ENCODE assay signal across 1 cellular context in genomic region chr22:25497269-25497668, GRCh38.
TF ChIP-seq lines count a peak whose summit lies in the region.

No MANE protein-coding gene starts in this region.

TF ChIP-seq in endothelial cell of umbilical vein, 7 proteins besides CTCF, POLR2A, EP300 and RAD21:
- TF ChIP-seq, protein P1, sequence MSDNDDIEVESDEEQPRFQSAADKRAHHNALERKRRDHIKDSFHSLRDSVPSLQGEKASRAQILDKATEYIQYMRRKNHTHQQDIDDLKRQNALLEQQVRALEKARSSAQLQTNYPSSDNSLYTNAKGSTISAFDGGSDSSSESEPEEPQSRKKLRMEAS (IDR thresholded peaks at IDR 0.05; ENCODE audit: insufficient read depth, insufficient read length): no peak
- TF ChIP-seq POLR2AphosphoS5 (IDR thresholded peaks at IDR 0.05; ENCODE audit: insufficient read depth, low read depth, low read length) (no peak), EZH2 (IDR thresholded peaks at IDR 0.05; ENCODE audit: borderline replicate concordance, low read depth, low read length, severe bottlenecking) (no peak), FOS (IDR thresholded peaks at IDR 0.05; ENCODE audit: borderline replicate concordance, insufficient read depth, low read length) (no peak), JUN (IDR thresholded peaks at IDR 0.05; ENCODE audit: borderline replicate concordance, insufficient read depth, insufficient read length, low read depth) (no peak), MYC (IDR thresholded peaks at IDR 0.05; ENCODE audit: low read depth, low read length) (no peak), GATA2 (IDR thresholded peaks at IDR 0.05; ENCODE audit: insufficient read depth, insufficient read length, low read depth, low read length) (no peak)
TF ChIP-seq in endothelial cell of umbilical vein: peak in this region for 0.
